Comparison of ENCODE assay signal across 16 cellular contexts in genomic region chr4:3339566-3339965, GRCh38.
"Had no signal": no experiment of that assay in that cellular context is flagged by ENCODE, and none has a peak within 500 bp of the region (broad histone marks: within the 10 kb centered on the region; RNA-seq: fewer than 3 reads in every experiment).

No MANE protein-coding gene starts in this region.

- H3K27ac ChIP-seq: cardiac muscle cell, skin epidermis, transverse colon had no signal

- H3K27me3 ChIP-seq: cardiac muscle cell, transverse colon had no signal

- H3K9me3 ChIP-seq: transverse colon had no signal

- ATAC-seq: esophagus mucosa; naive thymus-derived CD8-positive, alpha-beta T cell had no signal

- H3K4me3 ChIP-seq: cardiac muscle cell, skin epidermis, transverse colon had no signal

- DNase-seq: activated B cell treated with CpG ODN at 0.5 μM for 24 hours; activated CD4-positive, alpha-beta T cell treated with anti-CD3 and anti-CD28 coated beads, Interleukin-2, amount 50 U/mL, for 1 hour; activated naive CD4-positive, alpha-beta T cell treated with anti-CD3 and anti-CD28 coated beads, Interleukin-2, amount 50 U/mL, for 16 hours; activated T-cell treated with anti-CD3 and anti-CD28 coated beads, Interleukin-2, amount 50 U/mL, for 24 hours; hypothalamus; kidney glomerular epithelial cell; left ventricle myocardium superior; naive thymus-derived CD8-positive, alpha-beta T cell; occipital lobe; stimulated activated CD4-positive, alpha-beta T cell treated with anti-CD3 and anti-CD28 coated beads, Interleukin-15, amount 100 ng/mL, for 24 hours; stimulated activated CD4-positive, alpha-beta T cell treated with anti-CD3 and anti-CD28 coated beads, Interleukin-4, amount 100 ng/mL, for 1 hour; stimulated activated naive CD4-positive, alpha-beta T cell; transverse colon had no signal

- H3K36me3 ChIP-seq: transverse colon had no signal
